ENCODE assay signal across 10 cellular contexts in the genomic region with DNA sequence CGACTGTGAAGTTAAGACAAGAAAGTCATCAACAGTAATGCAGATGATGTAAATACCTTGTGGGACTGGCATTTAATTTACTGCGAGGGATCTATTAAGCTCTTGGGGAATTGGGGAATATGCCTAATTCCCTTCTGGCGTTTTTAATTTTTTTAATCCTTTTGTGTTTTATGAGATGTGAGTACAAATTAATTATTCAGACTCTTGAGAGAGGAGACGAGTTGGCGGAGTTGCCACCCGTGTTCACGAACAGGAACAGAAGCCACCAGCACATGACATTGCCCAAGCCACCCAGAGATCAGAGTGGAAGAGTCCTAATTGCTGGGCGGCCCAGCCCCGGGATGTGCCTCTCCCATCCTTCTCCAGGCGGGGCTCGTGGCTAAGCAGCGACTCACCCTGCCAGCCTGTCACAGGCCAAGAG. TPM values are rescaled to one million over a fixed set of nuclear protein-coding genes. Genes with fewer than 3 reads are reported as not detected.
A peak's percentile ranks its signal among the peaks of the same experiment; 100 is the strongest.
DNase-seq lines count a peak whose midpoint lies in the region; ATAC-seq, FAIRE-seq and TF ChIP-seq lines count a peak whose summit lies in the region.
"Had no signal": no experiment of that assay in that cellular context is flagged by ENCODE, and none has a peak within 500 bp of the region (broad histone marks: within the 10 kb centered on the region; RNA-seq: fewer than 3 reads in every experiment).

No MANE protein-coding gene starts in this region.

- no peaks in the 10 kb centered on the region for H3K79me2 ChIP-seq in K562 (ENCODE audit: control insufficient read depth, insufficient read depth, low read length)

- H3K4me3 ChIP-seq in A673 (ENCODE audit: low read depth, low read length, poor library complexity, severe bottlenecking) (peak overlapping the region; percentile 51), K562 (no peak overlapping the region), mesodermal cell (ENCODE audit: extremely low read depth, insufficient read depth, low read length, poor library complexity, severe bottlenecking) (peak overlapping the region; percentile 39), uterus (peak overlapping the region in 1 of 2 donors; percentile 29)

- TF ChIP-seq EP300 in K562 (IDR thresholded peaks at IDR 0.05; ENCODE audit: low read length), result no peak

- POLR2A ChIA-PET in A673 (lab: Charles Lee; ENCODE audit: low non-redundant PET) (no interaction called here), K562 (lab: Yijun Ruan, JAX) (interaction anchor here (0.8 kb wide), 1 partner anchor 9 kb away, joined by 3 read pairs; no protein-coding TSS in a partner anchor)

- peak overlapping the region; percentile 66 for H2AFZ ChIP-seq in K562 (ENCODE audit: low read depth, low read length)

- intact Hi-C loops in A673 (cut with micrococcal nuclease; ENCODE audit: unreplicated experiment) (no loop called here), K562 (cut with micrococcal nuclease) (no loop called here), uterus (cut with DNase I; ENCODE audit: low total_unique reads) (no loop called here)

- H3K4me1 ChIP-seq in A673 (ENCODE audit: insufficient read depth, low read length, poor library complexity, severe bottlenecking) (peaks cover 7% of the 10 kb centered on the region), K562 (replicated peaks in 1 of 2; ENCODE audit: control insufficient read depth in 2 of 2, insufficient read depth in 2 of 2, low read length in 2 of 2) (peaks cover 0 to 13% of the 10 kb centered on the region in 2 experiments; a peak in 3 of 5 replicates), mesodermal cell (ENCODE audit: control insufficient read depth, insufficient read depth, low read length, poor library complexity, severe bottlenecking) (peaks cover 3% of the 10 kb centered on the region), uterus (peaks cover 0 to 12% of the 10 kb centered on the region in 2 donors)

- TF ChIP-seq CTCF in A673 (conservative IDR thresholded peaks at IDR 0.05; ENCODE audit: low read depth, low read length) (no peak), K562 (IDR thresholded peaks at IDR 0.05 in 2 of 3, conservative IDR thresholded peaks at IDR 0.05 in 1 of 3; ENCODE audit: insufficient read depth in 2 of 3, low read depth in 1 of 3, low read length in 3 of 3) (no peak), uterus (IDR thresholded peaks at IDR 0.05) (no peak)

- H3K4me2 ChIP-seq in K562 (ENCODE audit: insufficient read depth, low read length), result peak overlapping the region; percentile 65

- no peaks in the 10 kb centered on the region for H4K20me1 ChIP-seq in K562 (replicated peaks; ENCODE audit: control insufficient read depth, insufficient read depth, low read length)

- H3K36me3 ChIP-seq in A673 (ENCODE audit: insufficient read depth, low read length, poor library complexity, severe bottlenecking) (no peaks in the 10 kb centered on the region), K562 (ENCODE audit: control insufficient read depth, insufficient read depth, low read length) (no peaks in the 10 kb centered on the region), mesodermal cell (ENCODE audit: control insufficient read depth, insufficient read depth, low read length) (no peaks in the 10 kb centered on the region), uterus (no peaks in the 10 kb centered on the region)

- ATAC-seq in HG02852 (IDR thresholded peaks at IDR 0.05; ENCODE audit: unreplicated experiment) (peak; percentile 12), K562 (no peak)

- 5% methylated on average over 12 of the region's 12 CpGs for WGBS in K562 (ENCODE audit: insufficient coverage, low coverage, missing lambda C conversion rate)
- 25 to 29% methylated on average over 11 of the region's 12 CpGs for WGBS in mesodermal cell (ENCODE audit: insufficient coverage in 2 of 2), 2 experiments

- CTCF ChIA-PET in A673 (lab: Charles Lee) (no interaction called here), K562 (lab: Yijun Ruan, JAX; ENCODE audit: low intra/inter-chr PET ratio) (interaction anchor here (0.6 to 2.1 kb wide), 2 partner anchors 25 to 85 kb away, joined by 5 read pairs; no protein-coding TSS in a partner anchor)

- no peaks in the 10 kb centered on the region for H3K9me1 ChIP-seq in K562 (ENCODE audit: control insufficient read depth, insufficient read depth, low read length)

- no peaks in the 10 kb centered on the region for H3K9me3 ChIP-seq in A673 (ENCODE audit: low read depth, low read length, poor library complexity, severe bottlenecking)
- no peaks in the 10 kb centered on the region for H3K9me3 ChIP-seq in K562 (replicated peaks; ENCODE audit: control insufficient read depth, insufficient read depth, low read depth, low read length)
- no peaks in the 10 kb centered on the region for H3K9me3 ChIP-seq in mesodermal cell (ENCODE audit: control insufficient read depth, low read length)
- no peaks in the 10 kb centered on the region for H3K9me3 ChIP-seq in uterus

- TF ChIP-seq RAD21 in K562 (CRISPR knock-in tag; conservative IDR thresholded peaks at IDR 0.05 in 1 of 2, IDR thresholded peaks at IDR 0.05 in 1 of 2), result no peak

- no peak for DNase-seq in A673 (ENCODE audit: low spot score)
- no peak for DNase-seq in K562 (ENCODE audit: extremely low read depth in 1 of 4, low spot score in 3 of 4)
- no peak for DNase-seq in dedifferentiated amniotic fluid mesenchymal stem cell (ENCODE audit: extremely low spot score)
- DNase-seq in NCI-H1930 (lab: John Stamatoyannopoulos, UW), result no peak
- no peak for DNase-seq in uterus
- DNase-seq in islet precursor cell, result no peak
- DNase-seq: GDM1 had no signal

- H3K27me3 ChIP-seq in A673 (replicated peaks; ENCODE audit: insufficient read depth, low read depth, low read length, poor library complexity) (peaks cover 22% of the 10 kb centered on the region), K562 (ENCODE audit: control insufficient read depth in 2 of 2, insufficient read depth in 2 of 2, low read length in 2 of 2) (peaks cover 7 to 22% of the 10 kb centered on the region in 2 experiments; a peak in 3 of 5 replicates), uterus (peaks cover 0 to 32% of the 10 kb centered on the region in 2 donors)

- in situ Hi-C loops in K562 (cut with MboI), result no loop called here

- BruUV-seq in A673 (replicated peaks; lab: Mats Ljungman, UMichigan) (no TSS peak), K562 (replicated peaks; lab: Mats Ljungman, UMichigan) (no TSS peak)

- H3K9ac ChIP-seq in K562 (ENCODE audit: insufficient read depth in 1 of 2, low read depth in 2 of 2, low read length in 2 of 2), result peak overlapping the region in 1 of 2 experiments; percentile 61; a peak in 1 of 4 replicates

- TF ChIP-seq POLR2A in K562 (conservative IDR thresholded peaks at IDR 0.05), result no peak
- TF ChIP-seq POLR2A in uterus (IDR thresholded peaks at IDR 0.05), result no peak

- H3K27ac ChIP-seq in A673 (ENCODE audit: low read depth, low read length, poor library complexity, severe bottlenecking), result no peak overlapping the region
- no peak overlapping the region for H3K27ac ChIP-seq in K562 (ENCODE audit: extremely low read depth, low read depth, low read length)
- no peak overlapping the region for H3K27ac ChIP-seq in mesodermal cell (ENCODE audit: low read depth, low read length, severe bottlenecking)
- no peak overlapping the region for H3K27ac ChIP-seq in uterus

- peak; percentile 51 for FAIRE-seq in K562 (lab: Jason Lieb, UNC)
- FAIRE-seq: TTC549 had no signal

RNA-seq across cellular contexts. Expression of gene CRYBG1, which starts 0.5 kb away (rescaled TPM):
- total RNA-seq in A673 (2021), result 2.9 and 3.9 TPM in 2 replicates
- total RNA-seq in K562 (2011; cell fraction: chromatin; rRNA removed; ENCODE audit: low replicate concordance), result not detected in 2 replicates
- not detected in 2 replicates for total RNA-seq in K562 (2011; cell fraction: nucleolus; rRNA removed)
- 0.08 TPM in 1 of 2 replicates, not detected in the other for total RNA-seq in K562 (2011; cell fraction: nucleoplasm; rRNA removed)
- total RNA-seq in K562 (2014; rRNA removed), result 0.23 and 0.29 TPM in 2 replicates
- 0.13 and 0.22 TPM in 2 replicates for total RNA-seq in K562 (2014; rRNA removed; fragmentation: Illumina TruSeq; extraction: Trizol)
- total RNA-seq in K562 (2015; rRNA removed; fragmentation: Illumina TruSeq; extraction: Trizol), result 0.47 and 0.83 TPM in 2 replicates
- total RNA-seq in K562 (2021), result 0.18 and 0.33 TPM in 2 replicates
- polyA plus RNA-seq in K562 (2011; rRNA removed), result 0.05 and 0.11 TPM in 2 replicates
- polyA plus RNA-seq in K562 (2011; cell fraction: cytosol; rRNA removed), result under 0.01 and 0.03 TPM in 2 replicates
- polyA plus RNA-seq in K562 (2011; cell fraction: nucleus; rRNA removed), result 0.03 TPM in 2 replicates
- polyA plus RNA-seq in K562 (2012), result 0.12 and 0.15 TPM in 2 replicates
- 0.10 TPM in 2 replicates for polyA plus RNA-seq in K562 (2014; fragmentation: Illumina TruSeq; extraction: Trizol)
- polyA plus RNA-seq in K562 (2014; fragmentation: Nextera tagmentation; extraction: Ambion mirVana), result under 1 TPM; 0.07 to 0.08 TPM
- polyA plus RNA-seq in K562 (2014; rRNA removed), result 0.04 and 0.11 TPM in 2 replicates
- polyA minus RNA-seq in K562 (2011; rRNA and poly(A)+ RNA removed), result 0.07 and 0.12 TPM in 2 replicates
- not detected in 2 replicates for polyA minus RNA-seq in K562 (2011; cell fraction: cytosol; rRNA and poly(A)+ RNA removed)
- 0.11 and 0.13 TPM in 2 replicates for polyA minus RNA-seq in K562 (2011; cell fraction: nucleus; rRNA and poly(A)+ RNA removed)
- not detected for polyA plus RNA-seq in mesodermal cell (2013, experiment 1 of 2)
- 0.05 TPM for polyA plus RNA-seq in mesodermal cell (2013, experiment 2 of 2)
- total RNA-seq in uterus, result 10 to 100 TPM in 2 of 4 donors, 1 to 10 TPM in 2; 3.6 to 65.3 (median 8.9) TPM

RNA-seq across cellular contexts. Expression of gene ATG5, which starts 34.4 kb away (rescaled TPM):
- total RNA-seq in A673 (2021) (37.0 and 37.5 TPM in 2 replicates), K562 (2014; rRNA removed) (34.6 and 53.2 TPM in 2 replicates), K562 (2014; rRNA removed; fragmentation: Illumina TruSeq; extraction: Trizol) (62.1 and 71.0 TPM in 2 replicates), K562 (2015; rRNA removed; fragmentation: Illumina TruSeq; extraction: Trizol) (55.0 and 64.4 TPM in 2 replicates), K562 (2021) (53.2 and 55.4 TPM in 2 replicates), uterus (10 to 100 TPM; 40.0 to 87.9 (median 63.3) TPM)
- 37.5 and 96.3 TPM in 2 replicates for total RNA-seq in K562 (2011; cell fraction: chromatin; rRNA removed; ENCODE audit: low replicate concordance)
- total RNA-seq in K562 (2011; cell fraction: nucleolus; rRNA removed), result 19.0 and 21.2 TPM in 2 replicates
- total RNA-seq in K562 (2011; cell fraction: nucleoplasm; rRNA removed), result 35.8 and 41.9 TPM in 2 replicates
- polyA plus RNA-seq in K562 (2011; rRNA removed) (56.0 and 80.0 TPM in 2 replicates), K562 (2014; fragmentation: Illumina TruSeq; extraction: Trizol) (40.3 and 42.7 TPM in 2 replicates), K562 (2014; fragmentation: Nextera tagmentation; extraction: Ambion mirVana) (10 to 100 TPM; 29.0 to 29.6 TPM), K562 (2014; rRNA removed) (41.3 and 43.4 TPM in 2 replicates)
- 11.9 and 20.0 TPM in 2 replicates for polyA plus RNA-seq in K562 (2011; cell fraction: cytosol; rRNA removed)
- 16.8 and 23.7 TPM in 2 replicates for polyA plus RNA-seq in K562 (2011; cell fraction: nucleus; rRNA removed)
- 44.2 and 44.8 TPM in 2 replicates for polyA plus RNA-seq in K562 (2012)
- polyA minus RNA-seq in K562 (2011; rRNA and poly(A)+ RNA removed), result 92.7 and 96.4 TPM in 2 replicates
- polyA minus RNA-seq in K562 (2011; cell fraction: cytosol; rRNA and poly(A)+ RNA removed), result 15.6 and 24.6 TPM in 2 replicates
- polyA minus RNA-seq in K562 (2011; cell fraction: nucleus; rRNA and poly(A)+ RNA removed), result 40.7 and 64.4 TPM in 2 replicates
- 29.1 TPM for polyA plus RNA-seq in mesodermal cell (2013, experiment 1 of 2)
- polyA plus RNA-seq in mesodermal cell (2013, experiment 2 of 2), result 34.0 TPM
